Comparison of ENCODE assay signal across 8 cellular contexts in genomic region chr17:44350733-44351226, GRCh38. TPM values are rescaled to one million over a fixed set of nuclear protein-coding genes. Genes with fewer than 3 reads are reported as not detected.
A peak's percentile ranks its signal among the peaks of the same experiment; 100 is the strongest.
DNase-seq lines count a peak whose midpoint lies in the region; ATAC-seq and TF ChIP-seq lines count a peak whose summit lies in the region.

No MANE protein-coding gene starts in this region.

- 76% methylated on average over 6 of the region's 6 CpGs for WGBS in smooth muscle cell (ENCODE audit: low lambda C conversion rate)

- H3K4me2 ChIP-seq in smooth muscle cell, result no peak overlapping the region

- peaks cover 4% of the 10 kb centered on the region for H3F3A ChIP-seq in smooth muscle cell (ENCODE audit: low read depth)

- ATAC-seq in GM21723 (IDR thresholded peaks at IDR 0.05; ENCODE audit: unreplicated experiment) (no peak), GM21381 (IDR thresholded peaks at IDR 0.05; ENCODE audit: unreplicated experiment) (no peak)

- in situ Hi-C loops in Caki2 (cut with HindIII; ENCODE audit: low pct_unique_long_range_greater_than_20kb, low sequenced_read_pairs), result no loop called here

- H3K4me1 ChIP-seq in adipocyte (ENCODE audit: control insufficient read depth, insufficient read depth, low read length) (peaks cover 4% of the 10 kb centered on the region), right atrium auricular region (peaks cover 0 to 7% of the 10 kb centered on the region in 2 donors), smooth muscle cell (ENCODE audit: low read depth) (no peaks in the 10 kb centered on the region)

- H3K27ac ChIP-seq in right atrium auricular region (no peak overlapping the region), smooth muscle cell (ENCODE audit: low read depth) (no peak overlapping the region)

- H3K9ac ChIP-seq in adipocyte (ENCODE audit: low read length) (no peak overlapping the region), smooth muscle cell (ENCODE audit: low read depth) (no peak overlapping the region)

- H3K27me3 ChIP-seq in adipocyte (replicated peaks; ENCODE audit: control insufficient read depth, insufficient read depth, low read length) (no peaks in the 10 kb centered on the region), right atrium auricular region (no peaks in the 10 kb centered on the region), smooth muscle cell (ENCODE audit: low read depth) (no peaks in the 10 kb centered on the region)

- no peak overlapping the region for H2AFZ ChIP-seq in smooth muscle cell (ENCODE audit: low read depth)

- H3K4me3 ChIP-seq in adipocyte (ENCODE audit: low read length) (no peak overlapping the region), right atrium auricular region (no peak overlapping the region), smooth muscle cell (no peak overlapping the region)

- H3K36me3 ChIP-seq in adipocyte (ENCODE audit: control insufficient read depth, insufficient read depth, low read length, severe bottlenecking) (peaks cover 28% of the 10 kb centered on the region), right atrium auricular region (peaks cover 32% of the 10 kb centered on the region), smooth muscle cell (ENCODE audit: low read depth) (no peaks in the 10 kb centered on the region)

- no peaks in the 10 kb centered on the region for H3K79me2 ChIP-seq in smooth muscle cell (ENCODE audit: low read depth)

- DNase-seq in Caki2 (ENCODE audit: low read depth) (peak; percentile 48), HuH-7.5 (ENCODE audit: low spot score) (peak; percentile 93), T-helper 1 cell (peak; percentile 33 to 60 (median 52)), adipocyte (ENCODE audit: low read depth) (peak; percentile 73), right atrium auricular region (ENCODE audit: low spot score) (no peak), smooth muscle cell (lab: John Stamatoyannopoulos, UW; ENCODE audit: unreplicated experiment) (peak; percentile 23)

- peak; percentile 63 to 80 for TF ChIP-seq CTCF in right atrium auricular region (IDR thresholded peaks at IDR 0.05)
- TF ChIP-seq CTCF in smooth muscle cell (IDR thresholded peaks at IDR 0.05; ENCODE audit: borderline replicate concordance, insufficient read depth, poor library complexity, severe bottlenecking), result peak; percentile 73

- peaks cover 10% of the 10 kb centered on the region for H4K20me1 ChIP-seq in smooth muscle cell (ENCODE audit: low read depth)

- H3K9me3 ChIP-seq in adipocyte (ENCODE audit: control insufficient read depth, low read length) (no peaks in the 10 kb centered on the region), right atrium auricular region (no peaks in the 10 kb centered on the region), smooth muscle cell (replicated peaks; ENCODE audit: low read depth) (no peaks in the 10 kb centered on the region)

RNA-seq across cellular contexts. Expression of gene GRN, which starts 5.7 kb away (rescaled TPM):
- total RNA-seq in Caki2 (2014; rRNA removed; shearing (Covaris generic); ENCODE audit: low replicate concordance), result 454 and 543 TPM in 2 replicates
- 100 to 1,000 TPM; 258 to 290 TPM for total RNA-seq in right atrium auricular region
- 85.9 and 125 TPM in 2 replicates for total RNA-seq in smooth muscle cell
- polyA plus RNA-seq in smooth muscle cell, result 322 and 338 TPM in 2 replicates

RNA-seq across cellular contexts. Expression of gene FAM171A2, which starts 12.9 kb away (rescaled TPM):
- 8.3 and 14.4 TPM in 2 replicates for total RNA-seq in Caki2 (2014; rRNA removed; shearing (Covaris generic); ENCODE audit: low replicate concordance)
- total RNA-seq in right atrium auricular region, result 1 to 10 TPM; 2.4 to 3.3 TPM
- total RNA-seq in smooth muscle cell, result 31.5 TPM in 2 replicates
- 28.4 and 28.8 TPM in 2 replicates for polyA plus RNA-seq in smooth muscle cell

RNA-seq across cellular contexts. Expression of gene SLC25A39, which starts 26.2 kb away (rescaled TPM):
- total RNA-seq in Caki2 (2014; rRNA removed; shearing (Covaris generic); ENCODE audit: low replicate concordance), result 223 and 249 TPM in 2 replicates
- total RNA-seq in right atrium auricular region (10 to 100 TPM; 60.4 to 83.3 TPM), smooth muscle cell (62.6 and 106 TPM in 2 replicates)
- 147 and 169 TPM in 2 replicates for polyA plus RNA-seq in smooth muscle cell

RNA-seq across cellular contexts. Expression of gene ITGA2B, which starts 38.7 kb away (rescaled TPM):
- total RNA-seq in Caki2 (2014; rRNA removed; shearing (Covaris generic); ENCODE audit: low replicate concordance), result 0.26 and 3.3 TPM in 2 replicates
- total RNA-seq in right atrium auricular region (1 to 10 TPM; 1.0 to 2.6 TPM), smooth muscle cell (1.0 and 2.1 TPM in 2 replicates)
- 3.9 and 4.0 TPM in 2 replicates for polyA plus RNA-seq in smooth muscle cell

RNA-seq across cellular contexts. Expression of gene RUNDC3A, which starts 42.4 kb away (rescaled TPM):
- total RNA-seq in Caki2 (2014; rRNA removed; shearing (Covaris generic); ENCODE audit: low replicate concordance), result 2.2 TPM in 1 of 2 replicates, not detected in the other
- total RNA-seq in right atrium auricular region, result 1 to 10 TPM; 1.7 to 4.5 TPM
- 0.36 and 0.63 TPM in 2 replicates for total RNA-seq in smooth muscle cell
- 0.21 and 0.84 TPM in 2 replicates for polyA plus RNA-seq in smooth muscle cell
